In genomic region chrX:2423899-2424298, GRCh38 we compare ENCODE assay signal across 17 cellular contexts.
"Had no signal": no experiment of that assay in that cellular context is flagged by ENCODE, and none has a peak within 500 bp of the region (broad histone marks: within the 10 kb centered on the region; RNA-seq: fewer than 3 reads in every experiment).

No MANE protein-coding gene starts in this region.

- H3K27me3 ChIP-seq: esophagus muscularis mucosa, gastroesophageal sphincter, right atrium auricular region had no signal

- H3K27ac ChIP-seq: epithelial cell of prostate, esophagus muscularis mucosa, gastroesophageal sphincter, right atrium auricular region had no signal

- DNase-seq: effector memory CD8-positive, alpha-beta T cell; glutamatergic neuron; islet precursor cell; mucosa of descending colon; posterior cingulate gyrus; small intestine; stimulated activated CD4-positive, alpha-beta T cell treated with anti-CD3 and anti-CD28 coated beads, Interleukin-2, amount 100 ng/mL, for 48 hours; stimulated activated naive CD4-positive, alpha-beta T cell treated with Interleukin-2 at 50 U/mL for 16 hours; trophoblast cell had no signal

- H3K27me3 Mint-ChIP-seq: dendritic cell treated with granulocyte-macrophage colony-stimulating factor and Interleukin-4, amounts not matched to agents 40 ng/mL and 50 ng/mL, for 4 days; effector memory CD8-positive, alpha-beta T cell; naive thymus-derived CD8-positive, alpha-beta T cell had no signal

- H3K4me3 ChIP-seq: esophagus muscularis mucosa, gastroesophageal sphincter, mucosa of descending colon, right atrium auricular region had no signal

- H3K4me1 ChIP-seq: esophagus muscularis mucosa, gastroesophageal sphincter, right atrium auricular region had no signal

- H3K9me3 ChIP-seq: gastroesophageal sphincter, right atrium auricular region had no signal

- H3K4me1 Mint-ChIP-seq: neural crest cell had no signal

- ATAC-seq: effector memory CD8-positive, alpha-beta T cell; gastroesophageal sphincter; left lobe of liver; mucosa of descending colon; naive thymus-derived CD8-positive, alpha-beta T cell had no signal

- H3K27ac Mint-ChIP-seq: dendritic cell treated with granulocyte-macrophage colony-stimulating factor and Interleukin-4, amounts not matched to agents 40 ng/mL and 50 ng/mL, for 4 days had no signal

- H3K4me3 Mint-ChIP-seq: dendritic cell treated with granulocyte-macrophage colony-stimulating factor and Interleukin-4, amounts not matched to agents 40 ng/mL and 50 ng/mL, for 4 days; effector memory CD8-positive, alpha-beta T cell; naive thymus-derived CD8-positive, alpha-beta T cell; neural crest cell had no signal
